ENCODE assay signal across 1 cellular context in genomic region chr4:169815606-169816005, GRCh38.
TF ChIP-seq lines count a peak whose summit lies in the region.

No MANE protein-coding gene starts in this region.

TF ChIP-seq in WTC11, 78 proteins besides CTCF, POLR2A, EP300 and RAD21 (continued from another document):
- TF ChIP-seq STAT6 (CRISPR knock-in tag; conservative IDR thresholded peaks at IDR 0.05; ENCODE audit: low read depth) (no peak), OVOL2 (CRISPR knock-in tag; IDR thresholded peaks at IDR 0.05; ENCODE audit: borderline replicate concordance) (no peak), FOXJ3 (CRISPR knock-in tag; IDR thresholded peaks at IDR 0.05; ENCODE audit: borderline replicate concordance) (no peak), MLX (CRISPR knock-in tag; IDR thresholded peaks at IDR 0.05) (no peak), GTF2I (CRISPR knock-in tag; conservative IDR thresholded peaks at IDR 0.05) (no peak), ZMAT4 (CRISPR knock-in tag; IDR thresholded peaks at IDR 0.05) (no peak), E2F5 (CRISPR knock-in tag; IDR thresholded peaks at IDR 0.05) (no peak), ESRRA (CRISPR knock-in tag; IDR thresholded peaks at IDR 0.05; ENCODE audit: borderline replicate concordance) (no peak), MYBL2 (CRISPR knock-in tag; IDR thresholded peaks at IDR 0.05) (no peak), NFATC4 (CRISPR knock-in tag; IDR thresholded peaks at IDR 0.05) (no peak), GABPB1 (CRISPR knock-in tag; IDR thresholded peaks at IDR 0.05) (no peak), RELA (CRISPR knock-in tag; IDR thresholded peaks at IDR 0.05; ENCODE audit: borderline replicate concordance) (no peak), ZNF138 (CRISPR knock-in tag; conservative IDR thresholded peaks at IDR 0.05) (no peak)
